ENCODE assay signal across 7 cellular contexts in genomic region chr4:98203406-98204235, GRCh38. TPM values are rescaled to one million over a fixed set of nuclear protein-coding genes. Genes with fewer than 3 reads are reported as not detected.
DNase-seq lines count a peak whose midpoint lies in the region; ATAC-seq and TF ChIP-seq lines count a peak whose summit lies in the region.

No MANE protein-coding gene starts in this region.

- H3K36me3 ChIP-seq in H7 (replicated peaks; ENCODE audit: control insufficient read depth, insufficient read depth, low read length) (no peaks in the 10 kb centered on the region; the same call in 1 of the 2 replicates), KOPT-K1 (ENCODE audit: insufficient read depth, low read length) (no peaks in the 10 kb centered on the region), left lung (no peaks in the 10 kb centered on the region), ovary (no peaks in the 10 kb centered on the region)

- TF ChIP-seq EP300 in ovary (IDR thresholded peaks at IDR 0.05), result no peak

- H3K27ac ChIP-seq in KOPT-K1 (ENCODE audit: low read depth, low read length, poor library complexity, severe bottlenecking) (peak overlapping the region; percentile 86), left lung (no peak overlapping the region), ovary (no peak overlapping the region)

- H3K27me3 ChIP-seq in H7 (ENCODE audit: control insufficient read depth, insufficient read depth, low read length) (no peaks in the 10 kb centered on the region), left lung (no peaks in the 10 kb centered on the region), ovary (no peaks in the 10 kb centered on the region)

- H3K4me3 ChIP-seq in H7 (ENCODE audit: insufficient read depth, low read depth, low read length), result no peak overlapping the region
- H3K4me3 ChIP-seq in left lung, result no peak overlapping the region
- no peak overlapping the region for H3K4me3 ChIP-seq in ovary

- TF ChIP-seq POLR2A in ovary (IDR thresholded peaks at IDR 0.05), result no peak

- DNase-seq in H7, result peak; percentile 11
- DNase-seq in left lung, result no peak
- no peak for DNase-seq in NCI-H1930 (lab: John Stamatoyannopoulos, UW)
- DNase-seq in ovary, result no peak
- DNase-seq in COLO668 (lab: John Stamatoyannopoulos, UW; ENCODE audit: unreplicated experiment), result no peak

- WGBS in ovary, 3 donors, result 73 to 82% (median 79%) methylated on average over 8 of the region's 8 CpGs

- TF ChIP-seq CTCF in left lung (IDR thresholded peaks at IDR 0.05), result no peak
- no peak for TF ChIP-seq CTCF in ovary (IDR thresholded peaks at IDR 0.05)

- H3K9me3 ChIP-seq in KOPT-K1 (ENCODE audit: insufficient read depth, low read length, poor library complexity, severe bottlenecking), result peaks cover 21% of the 10 kb centered on the region
- H3K9me3 ChIP-seq in left lung, result peaks cover 0 to 7% of the 10 kb centered on the region in 2 donors
- no peaks in the 10 kb centered on the region for H3K9me3 ChIP-seq in ovary

- ATAC-seq in GM18909 (IDR thresholded peaks at IDR 0.05; ENCODE audit: poor library complexity, unreplicated experiment) (peak; percentile 79), left lung (peak; percentile 54)

- intact Hi-C loops in left lung (cut with DNase I) (no loop called here), ovary (cut with DNase I) (no loop called here)

- no peaks in the 10 kb centered on the region for H3K4me1 ChIP-seq in left lung
- no peaks in the 10 kb centered on the region for H3K4me1 ChIP-seq in ovary (ENCODE audit: insufficient read depth)

RNA-seq across cellular contexts. Expression of gene RAP1GDS1, which starts 57.6 kb away (rescaled TPM):
- 37.2 and 53.0 TPM in 2 replicates for total RNA-seq in H7 (2014; rRNA removed; shearing (Covaris generic))
- total RNA-seq in left lung, result 10 to 100 TPM; 43.7 to 49.1 TPM
- total RNA-seq in ovary, result 10 to 100 TPM; 14.7 to 40.9 (median 24.9) TPM
- polyA plus RNA-seq in ovary, result 10 to 100 TPM; 12.6 to 32.6 TPM
